ENCODE assay signal across 1 cellular context in the genomic region with DNA sequence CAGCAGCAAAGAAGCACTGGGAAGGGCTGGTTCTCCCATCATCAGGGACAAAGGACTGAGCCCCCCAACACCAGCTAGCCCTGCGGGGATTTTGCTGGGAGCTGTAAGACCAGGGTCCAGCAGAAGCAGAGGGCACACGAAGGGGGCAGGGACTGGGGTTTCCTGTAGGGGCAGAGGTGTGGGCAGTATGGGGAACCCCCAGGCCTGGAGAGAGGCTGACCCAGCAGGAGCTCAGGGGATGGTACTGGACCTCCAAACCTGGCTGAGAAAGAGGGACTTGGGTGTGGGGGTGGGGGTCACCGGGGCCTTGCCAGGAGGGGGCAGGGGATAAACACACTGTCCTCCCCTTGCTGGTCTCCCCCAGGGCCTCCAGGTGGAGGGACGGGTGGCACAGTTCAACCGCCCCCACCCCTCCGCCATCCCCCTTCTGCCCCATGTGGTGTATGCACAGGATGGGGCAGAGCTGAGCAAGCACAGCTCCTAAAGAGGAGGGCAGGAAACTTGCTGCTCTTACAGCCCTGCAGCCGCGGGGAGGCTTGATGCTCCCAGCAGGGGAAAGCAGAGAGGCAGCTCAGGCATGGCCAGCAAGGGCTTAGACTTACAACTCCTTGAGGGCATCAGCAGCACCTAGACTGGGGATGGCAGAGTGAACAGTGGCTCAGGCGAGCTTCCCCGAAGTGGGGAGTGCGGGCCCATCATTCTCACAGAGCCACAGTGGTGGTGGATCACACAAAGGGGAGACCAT.
TF ChIP-seq lines count a peak whose summit lies in the region.

No MANE protein-coding gene starts in this region.

TF ChIP-seq in H1, 55 proteins besides CTCF, POLR2A, EP300 and RAD21:
- TF ChIP-seq SAP30 (IDR thresholded peaks at IDR 0.05; ENCODE audit: insufficient read depth, insufficient replicate concordance, low read length) (no peak), RNF2 (IDR thresholded peaks at IDR 0.05; ENCODE audit: borderline replicate concordance, low read depth, low read length, missing control alignments, poor library complexity, severe bottlenecking) (no peak), JUN (IDR thresholded peaks at IDR 0.05; ENCODE audit: low read depth, low read length) (no peak), POLR2AphosphoS5 (IDR thresholded peaks at IDR 0.05; ENCODE audit: low read depth, low read length) (no peak), CHD2 (IDR thresholded peaks at IDR 0.05; ENCODE audit: low read length) (no peak), CBX8 (IDR thresholded peaks at IDR 0.05; ENCODE audit: borderline replicate concordance, low read depth, low read length) (no peak), KDM1A (IDR thresholded peaks at IDR 0.05; ENCODE audit: borderline replicate concordance, low read length) (no peak), JUND (IDR thresholded peaks at IDR 0.05; ENCODE audit: low read length) (no peak), RBBP5 (IDR thresholded peaks at IDR 0.05; ENCODE audit: borderline replicate concordance, low read depth, low read length) (no peak), POU5F1 (IDR thresholded peaks at IDR 0.05; ENCODE audit: low read depth, low read length) (no peak), EZH2 (IDR thresholded peaks at IDR 0.05; ENCODE audit: low read depth, low read length, severe bottlenecking) (no peak), GTF2F1 (IDR thresholded peaks at IDR 0.05; ENCODE audit: borderline replicate concordance, low read depth, low read length) (no peak), CTBP2 (IDR thresholded peaks at IDR 0.05; ENCODE audit: borderline replicate concordance, insufficient read depth, insufficient read length, low read length) (no peak), KDM4A (IDR thresholded peaks at IDR 0.05; ENCODE audit: low read depth, low read length, severe bottlenecking) (no peak), YY1 (IDR thresholded peaks at IDR 0.05; ENCODE audit: low read depth, low read length) (no peak), TAF1 (IDR thresholded peaks at IDR 0.05; ENCODE audit: low read depth, low read length) (no peak)
- TF ChIP-seq, protein P1, sequence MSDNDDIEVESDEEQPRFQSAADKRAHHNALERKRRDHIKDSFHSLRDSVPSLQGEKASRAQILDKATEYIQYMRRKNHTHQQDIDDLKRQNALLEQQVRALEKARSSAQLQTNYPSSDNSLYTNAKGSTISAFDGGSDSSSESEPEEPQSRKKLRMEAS (IDR thresholded peaks at IDR 0.05) = no peak
